In genomic region chr7:2566348-2566889, GRCh38 we compare ENCODE assay signal across 14 cellular contexts.
A peak's percentile ranks its signal among the peaks of the same experiment; 100 is the strongest.
DNase-seq lines count a peak whose midpoint lies in the region; ATAC-seq and TF ChIP-seq lines count a peak whose summit lies in the region.
"Had no signal": no experiment of that assay in that cellular context is flagged by ENCODE, and none has a peak within 500 bp of the region (broad histone marks: within the 10 kb centered on the region; RNA-seq: fewer than 3 reads in every experiment).

No MANE protein-coding gene starts in this region.

- H3K27ac ChIP-seq in HEK293 (ENCODE audit: extremely low read depth, low read depth, low read length): no peak overlapping the region
- H3K27ac ChIP-seq: right lobe of liver had no signal

- TF ChIP-seq CTCF in HEK293 (tag by site-specific recombination; IDR thresholded peaks at IDR 0.05) (no peak), nephron (IDR thresholded peaks at IDR 0.05; ENCODE audit: unreplicated experiment in 3 of 3) (no peak)

- peaks cover 12% of the 10 kb centered on the region for H3K4me1 Mint-ChIP-seq in nephron

- POLR2A ChIA-PET in HEK293 (lab: Yijun Ruan, JAX): interaction anchor here (0.6 kb wide), 2 partner anchors 76 to 712 kb away, joined by 3 read pairs; no protein-coding TSS in a partner anchor

- peaks cover 8% of the 10 kb centered on the region for H3K36me3 Mint-ChIP-seq in nephron (ENCODE audit: low read depth)
- H3K36me3 Mint-ChIP-seq: naive B cell had no signal

- DNase-seq in cerebellar cortex (ENCODE audit: low spot score): no peak
- DNase-seq in NAMALWA (ENCODE audit: low spot score): no peak
- DNase-seq: activated naive CD8-positive, alpha-beta T cell treated with anti-CD3 and anti-CD28 coated beads, Interleukin-2, amount 50 U/mL, for 24 hours; dermis blood vessel endothelial cell; naive B cell; NCI-H226; PC-3 had no signal

- peak; percentile 18 for ATAC-seq in GM18873 (IDR thresholded peaks at IDR 0.05; ENCODE audit: low FRiP score, unreplicated experiment)
- ATAC-seq in HG03571 (IDR thresholded peaks at IDR 0.05; ENCODE audit: unreplicated experiment): peak; percentile 13
- no peak for ATAC-seq in GM18520 (IDR thresholded peaks at IDR 0.05; ENCODE audit: unreplicated experiment)
- ATAC-seq: activated naive CD8-positive, alpha-beta T cell treated with anti-CD3 and anti-CD28 coated beads, Interleukin-2, amount 50 U/mL, for 24 hours; HCT116; PC-3 had no signal

- no peak overlapping the region for H3K4me3 Mint-ChIP-seq in nephron
- H3K4me3 Mint-ChIP-seq: activated naive CD8-positive, alpha-beta T cell treated with anti-CD3 and anti-CD28 coated beads, Interleukin-2, amount 50 U/mL, for 24 hours had no signal

- CTCF ChIA-PET in HEK293 (lab: Yijun Ruan, JAX): no interaction called here

- H3K4me1 ChIP-seq in HEK293 (ENCODE audit: control insufficient read depth, insufficient read depth, low read length): no peaks in the 10 kb centered on the region

- peaks cover 4% of the 10 kb centered on the region for H3K27me3 Mint-ChIP-seq in nephron (ENCODE audit: low read depth)
- H3K27me3 Mint-ChIP-seq: activated naive CD8-positive, alpha-beta T cell treated with anti-CD3 and anti-CD28 coated beads, Interleukin-2, amount 50 U/mL, for 24 hours; naive B cell had no signal

- H3K36me3 ChIP-seq in HEK293 (ENCODE audit: control insufficient read depth in 2 of 2, insufficient read depth in 1 of 2, low read length in 2 of 2): peaks cover 6 to 8% of the 10 kb centered on the region in 2 experiments; a peak in 2 of 3 replicates
- H3K36me3 ChIP-seq: right lobe of liver had no signal

- H3K9me3 ChIP-seq in HEK293 (ENCODE audit: control insufficient read depth, insufficient read depth, low read depth, low read length): no peaks in the 10 kb centered on the region
- H3K9me3 ChIP-seq: right lobe of liver had no signal

- peak overlapping the region in 2 of 3 experiments; percentile 16 to 48 for H3K27ac Mint-ChIP-seq in nephron
- H3K27ac Mint-ChIP-seq: activated naive CD8-positive, alpha-beta T cell treated with anti-CD3 and anti-CD28 coated beads, Interleukin-2, amount 50 U/mL, for 24 hours had no signal

- H3K4me3 ChIP-seq in HEK293 (ENCODE audit: low read depth, low read length): no peak overlapping the region
- H3K4me3 ChIP-seq: right lobe of liver had no signal

- no peaks in the 10 kb centered on the region for H3K9me3 Mint-ChIP-seq in nephron
- H3K9me3 Mint-ChIP-seq: activated naive CD8-positive, alpha-beta T cell treated with anti-CD3 and anti-CD28 coated beads, Interleukin-2, amount 50 U/mL, for 24 hours; naive B cell had no signal

TF ChIP-seq in HEK293, 187 proteins besides CTCF, POLR2A, EP300 and RAD21:
- no peak for TF ChIP-seq TSHZ1 (tag by site-specific recombination; IDR thresholded peaks at IDR 0.05; ENCODE audit: borderline replicate concordance)
- no peak for TF ChIP-seq ZNF473 (tag by site-specific recombination; IDR thresholded peaks at IDR 0.05)
- TF ChIP-seq ZNF121 (tag by site-specific recombination; IDR thresholded peaks at IDR 0.05): 0 out of 2 replicates have a peak, but pooled peaks have one; percentile 37
